11 cellular contexts compared by ENCODE assay signal in the genomic region with DNA sequence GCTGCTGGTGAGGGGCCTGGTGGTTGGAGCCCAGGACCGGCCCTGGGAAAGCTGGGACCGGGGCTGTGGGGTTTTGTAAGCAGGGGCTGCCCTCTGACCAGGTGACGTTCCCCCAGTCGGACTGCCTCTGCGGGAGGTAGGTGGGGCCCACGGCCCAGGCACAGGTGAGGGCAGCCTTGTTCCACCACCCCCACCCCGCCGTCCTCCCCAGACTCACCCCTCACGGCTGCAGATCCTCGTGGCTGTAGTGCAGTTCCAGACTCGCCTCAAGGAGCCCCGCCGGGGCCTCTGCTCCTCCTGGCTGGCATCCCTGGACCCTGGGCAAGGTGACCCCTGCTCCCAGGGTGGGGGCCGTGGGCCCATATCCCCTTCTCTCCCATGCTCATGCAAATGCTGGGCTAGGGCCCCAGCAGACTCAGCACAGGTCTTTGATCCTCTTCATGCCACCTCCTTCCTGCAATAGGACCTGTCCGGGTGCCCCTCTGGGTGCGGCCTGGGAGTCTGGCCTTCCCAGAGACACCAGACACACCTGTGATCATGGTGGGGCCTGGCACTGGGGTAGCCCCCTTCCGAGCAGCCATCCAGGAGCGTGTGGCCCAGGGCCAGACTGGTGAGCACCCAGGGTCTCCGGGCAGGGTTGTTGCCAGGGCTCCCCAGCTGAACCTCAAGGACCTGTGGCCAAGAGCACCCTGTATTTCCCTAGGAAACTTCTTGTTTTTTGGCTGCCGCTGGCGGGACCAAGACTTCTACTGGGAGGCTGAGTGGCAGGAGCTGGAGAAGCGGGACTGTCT. TPM values are rescaled to one million over a fixed set of nuclear protein-coding genes. Genes with fewer than 3 reads are reported as not detected.
"Had no signal": no experiment of that assay in that cellular context is flagged by ENCODE, and none has a peak within 500 bp of the region (broad histone marks: within the 10 kb centered on the region; RNA-seq: fewer than 3 reads in every experiment).

No MANE protein-coding gene starts in this region.

- H3K4me3 Mint-ChIP-seq: H9, HFFc6 had no signal

- DNase-seq: GM23248, GOT3, H9, HCEC 1CT, HFFc6, KG1 had no signal

- H3K9me3 Mint-ChIP-seq: H9, HFFc6 had no signal

- H3K27ac ChIP-seq: GM23248, HL-60 had no signal

- H3K4me3 ChIP-seq: GM23248, K562 had no signal

- H3K27ac Mint-ChIP-seq: H9, HFFc6 had no signal

- ATAC-seq: HepG2, K562 had no signal

RNA-seq across cellular contexts. Expression of a gene that starts 6.6 kb away (rescaled TPM):
- total RNA-seq: H4 had no signal

RNA-seq across cellular contexts. Expression of a gene that starts 11.9 kb away (rescaled TPM):
- total RNA-seq: GM23248, H4, HFFc6, HT1080, K562 had no signal
- polyA plus RNA-seq: GM23248, HepG2, K562 had no signal
